In genomic region chrX:138938003-138938402, GRCh38 we compare ENCODE assay signal across 28 cellular contexts.
"Had no signal": no experiment of that assay in that cellular context is flagged by ENCODE, and none has a peak within 500 bp of the region (broad histone marks: within the 10 kb centered on the region; RNA-seq: fewer than 3 reads in every experiment).

No MANE protein-coding gene starts in this region.

- H3K9me3 ChIP-seq: stomach, suprapubic skin, testis, thoracic aorta, thyroid gland, tibial artery, tibial nerve, transverse colon, upper lobe of left lung, upper lobe of right lung, uterus, vagina had no signal

- H3K4me3 Mint-ChIP-seq: stimulated activated effector memory CD8-positive, alpha-beta T cell treated with anti-CD3 and anti-CD28 coated beads, Interleukin-12 subunit alpha, Interleukin-12 subunit beta, amount 100 ng/mL, for 72 hours; stimulated activated memory B cell treated with anti-CD40 and anti-IgM and Interleukin-4, amounts not matched to agents 10 μg/mL and 1 μg/mL and 100 μg/mL, for 72 hours; stimulated activated naive B cell treated with anti-CD40 and anti-IgM and Interleukin-4, amounts not matched to agents 10 μg/mL and 1 μg/mL and 100 μg/mL, for 72 hours; stimulated activated naive CD8-positive, alpha-beta T cell treated with anti-CD3 and anti-CD28 coated beads, Interleukin-15, Interleukin-2, amounts not matched to agents 100 ng/mL and 50 ng/mL, for 24 hours; type B pancreatic cell had no signal

- H3K4me3 ChIP-seq: stomach, suprapubic skin, testis, thoracic aorta, thyroid gland, tibial artery, tibial nerve, transverse colon, upper lobe of left lung, upper lobe of right lung, uterus, vagina had no signal

- H3K27ac Mint-ChIP-seq: stimulated activated effector memory CD8-positive, alpha-beta T cell treated with anti-CD3 and anti-CD28 coated beads, Interleukin-12 subunit alpha, Interleukin-12 subunit beta, amount 100 ng/mL, for 72 hours; stimulated activated memory B cell treated with anti-CD40 and anti-IgM and Interleukin-4, amounts not matched to agents 10 μg/mL and 1 μg/mL and 100 μg/mL, for 72 hours; stimulated activated naive B cell treated with anti-CD40 and anti-IgM and Interleukin-4, amounts not matched to agents 10 μg/mL and 1 μg/mL and 100 μg/mL, for 72 hours; stimulated activated naive CD8-positive, alpha-beta T cell treated with anti-CD3 and anti-CD28 coated beads, Interleukin-15, Interleukin-2, amounts not matched to agents 100 ng/mL and 50 ng/mL, for 24 hours; type B pancreatic cell had no signal

- DNase-seq: stimulated activated CD4-positive, alpha-beta T cell treated with anti-CD3 and anti-CD28 coated beads, Interleukin-2, amount 100 ng/mL, for 48 hours; stimulated activated CD4-positive, alpha-beta T cell treated with anti-CD3 and anti-CD28 coated beads, Interleukin-4, amount 100 ng/mL, for 1 hour; stimulated activated CD4-positive, alpha-beta T cell treated with anti-CD3 and anti-CD28 coated beads, Interleukin-4, amount 100 ng/mL, for 24 hours; stimulated activated CD4-positive, alpha-beta T cell treated with anti-CD3 and anti-CD28 coated beads, Interleukin-4, amount 100 ng/mL, for 4 hours; stimulated activated CD8-positive, alpha-beta memory T cell treated with anti-CD3 and anti-CD28 coated beads, Interleukin-4, amount 100 ng/mL, for 48 hours; stimulated activated naive B cell treated with anti-CD40 and anti-IgM and Interleukin-4, amounts not matched to agents 10 μg/mL and 1 μg/mL and 100 μg/mL, for 72 hours; stimulated activated naive CD4-positive, alpha-beta T cell; stimulated activated naive CD4-positive, alpha-beta T cell treated with Interleukin-2 at 50 U/mL for 16 hours; stimulated activated naive CD8-positive, alpha-beta T cell treated with anti-CD3 and anti-CD28 coated beads, Interleukin-15, Interleukin-2, amounts not matched to agents 100 U/mL and 50 U/mL, for 24 hours; stomach; substantia nigra; testis; thyroid gland; tibial artery; transverse colon; trophoblast cell; upper lobe of left lung; upper lobe of right lung; uterus had no signal

- H3K9me3 Mint-ChIP-seq: stimulated activated effector memory CD8-positive, alpha-beta T cell treated with anti-CD3 and anti-CD28 coated beads, Interleukin-12 subunit alpha, Interleukin-12 subunit beta, amount 100 ng/mL, for 72 hours; stimulated activated memory B cell treated with anti-CD40 and anti-IgM and Interleukin-4, amounts not matched to agents 10 μg/mL and 1 μg/mL and 100 μg/mL, for 72 hours; stimulated activated naive B cell treated with anti-CD40 and anti-IgM and Interleukin-4, amounts not matched to agents 10 μg/mL and 1 μg/mL and 100 μg/mL, for 72 hours; stimulated activated naive CD8-positive, alpha-beta T cell treated with anti-CD3 and anti-CD28 coated beads, Interleukin-15, Interleukin-2, amounts not matched to agents 100 ng/mL and 50 ng/mL, for 24 hours; type B pancreatic cell had no signal

- H3K36me3 ChIP-seq: stomach, suprapubic skin, thoracic aorta, thyroid gland, tibial artery, tibial nerve, transverse colon, upper lobe of left lung, upper lobe of right lung, uterus, vagina had no signal

- ATAC-seq: stimulated activated effector memory CD8-positive, alpha-beta T cell treated with anti-CD3 and anti-CD28 coated beads, Interleukin-12 subunit alpha, Interleukin-12 subunit beta, amount 100 ng/mL, for 72 hours; stimulated activated memory B cell treated with anti-CD40 and anti-IgM and Interleukin-4, amounts not matched to agents 10 μg/mL and 1 μg/mL and 100 μg/mL, for 72 hours; stimulated activated naive B cell treated with anti-CD40 and anti-IgM and Interleukin-4, amounts not matched to agents 10 μg/mL and 1 μg/mL and 100 μg/mL, for 72 hours; stimulated activated naive CD8-positive, alpha-beta T cell treated with anti-CD3 and anti-CD28 coated beads, Interleukin-15, Interleukin-2, amounts not matched to agents 100 U/mL and 50 U/mL, for 24 hours; upper lobe of right lung had no signal

- H3K27me3 Mint-ChIP-seq: stimulated activated memory B cell treated with anti-CD40 and anti-IgM and Interleukin-4, amounts not matched to agents 10 μg/mL and 1 μg/mL and 100 μg/mL, for 72 hours; stimulated activated naive B cell treated with anti-CD40 and anti-IgM and Interleukin-4, amounts not matched to agents 10 μg/mL and 1 μg/mL and 100 μg/mL, for 72 hours; stimulated activated naive CD8-positive, alpha-beta T cell treated with anti-CD3 and anti-CD28 coated beads, Interleukin-15, Interleukin-2, amounts not matched to agents 100 ng/mL and 50 ng/mL, for 24 hours had no signal

- H3K27me3 ChIP-seq: stomach, suprapubic skin, testis, thyroid gland, tibial artery, tibial nerve, transverse colon, upper lobe of left lung, upper lobe of right lung, uterus, vagina had no signal

- H3K4me1 Mint-ChIP-seq: stimulated activated effector memory CD8-positive, alpha-beta T cell treated with anti-CD3 and anti-CD28 coated beads, Interleukin-12 subunit alpha, Interleukin-12 subunit beta, amount 100 ng/mL, for 72 hours; stimulated activated memory B cell treated with anti-CD40 and anti-IgM and Interleukin-4, amounts not matched to agents 10 μg/mL and 1 μg/mL and 100 μg/mL, for 72 hours; stimulated activated naive B cell treated with anti-CD40 and anti-IgM and Interleukin-4, amounts not matched to agents 10 μg/mL and 1 μg/mL and 100 μg/mL, for 72 hours had no signal

- FAIRE-seq: urothelium cell line had no signal

- H3K4me1 ChIP-seq: stomach, suprapubic skin, testis, thyroid gland, tibial nerve, transverse colon, upper lobe of left lung, upper lobe of right lung, uterus, vagina had no signal

- H3K27ac ChIP-seq: stomach, suprapubic skin, testis, thoracic aorta, thyroid gland, tibial artery, tibial nerve, transverse colon, upper lobe of left lung, upper lobe of right lung, uterus, vagina had no signal
